21 cellular contexts compared by ENCODE assay signal in genomic region chr17:47690121-47690520, GRCh38. TPM values are rescaled to one million over a fixed set of nuclear protein-coding genes. Genes with fewer than 3 reads are reported as not detected.
"Had no signal": no experiment of that assay in that cellular context is flagged by ENCODE, and none has a peak within 500 bp of the region (broad histone marks: within the 10 kb centered on the region; RNA-seq: fewer than 3 reads in every experiment).

No MANE protein-coding gene starts in this region.

- H3K27ac Mint-ChIP-seq: activated CD8-positive, alpha-beta T cell treated with anti-CD3 and anti-CD28 coated beads for 36 hours; activated T-helper 1 cell treated with anti-CD3 and anti-CD28 coated beads, Interleukin-12 subunit alpha, Interleukin-12 subunit beta, Interleukin-2, Interleukin-4 antibody, amounts not matched to agents 30 ng/mL and 10 ng/mL and 1 ng/mL, durations not matched to agents 14 hours and 24 hours and 36 hours; immature natural killer cell; neural progenitor cell; type B pancreatic cell had no signal

- H3K27me3 Mint-ChIP-seq: activated CD8-positive, alpha-beta T cell treated with anti-CD3 and anti-CD28 coated beads for 36 hours; type B pancreatic cell had no signal

- DNase-seq: activated CD8-positive, alpha-beta T cell treated with anti-CD3 and anti-CD28 coated beads for 36 hours; activated naive CD4-positive, alpha-beta T cell treated with Interleukin-2 at 50 U/mL for 16 hours; cerebellar nuclear complex; effector CD8-positive, alpha-beta T cell; heart right ventricle; immature natural killer cell; kidney glomerular epithelial cell; left ventricle myocardium inferior; mammary epithelial cell; psoas muscle; right cardiac atrium; testis had no signal

- H3K36me3 Mint-ChIP-seq: type B pancreatic cell had no signal

- H3K9me3 Mint-ChIP-seq: activated CD8-positive, alpha-beta T cell treated with anti-CD3 and anti-CD28 coated beads for 36 hours; activated T-helper 1 cell treated with anti-CD3 and anti-CD28 coated beads, Interleukin-12 subunit alpha, Interleukin-12 subunit beta, Interleukin-2, Interleukin-4 antibody, amounts not matched to agents 30 ng/mL and 10 ng/mL and 1 ng/mL, durations not matched to agents 14 hours and 24 hours and 36 hours; immature natural killer cell; neural progenitor cell; type B pancreatic cell had no signal

- H3K4me3 ChIP-seq: esophagus muscularis mucosa, heart right ventricle, left ventricle myocardium inferior, neural progenitor cell, psoas muscle, testis had no signal

- ATAC-seq: activated CD8-positive, alpha-beta T cell treated with anti-CD3 and anti-CD28 coated beads for 36 hours; heart right ventricle; psoas muscle; right cardiac atrium had no signal

- H3K27ac ChIP-seq: esophagus muscularis mucosa, heart right ventricle, left ventricle myocardium inferior, neural progenitor cell, psoas muscle, testis had no signal

- H3K4me2 ChIP-seq: neural progenitor cell had no signal

- H3K9ac ChIP-seq: neural progenitor cell had no signal

- H2AFZ ChIP-seq: neural progenitor cell had no signal

- H3K9me3 ChIP-seq: esophagus muscularis mucosa, heart right ventricle, left ventricle myocardium inferior, psoas muscle, testis had no signal

- H3K36me3 ChIP-seq: esophagus muscularis mucosa, neural progenitor cell had no signal

- H3K27me3 ChIP-seq: esophagus muscularis mucosa, heart right ventricle, neural progenitor cell, testis had no signal

- H3K4me3 Mint-ChIP-seq: activated CD8-positive, alpha-beta T cell treated with anti-CD3 and anti-CD28 coated beads for 36 hours; immature natural killer cell; neural progenitor cell; type B pancreatic cell had no signal

RNA-seq across cellular contexts. Expression of gene TBX21, which starts 42.9 kb away (rescaled TPM):
- total RNA-seq: astrocyte, bronchial epithelial cell, endothelial cell of umbilical vein, mammary epithelial cell, osteocyte, skeletal muscle tissue had no signal
- polyA plus RNA-seq: endothelial cell of umbilical vein, mammary epithelial cell had no signal
